22 cellular contexts compared by ENCODE assay signal in the genomic region with DNA sequence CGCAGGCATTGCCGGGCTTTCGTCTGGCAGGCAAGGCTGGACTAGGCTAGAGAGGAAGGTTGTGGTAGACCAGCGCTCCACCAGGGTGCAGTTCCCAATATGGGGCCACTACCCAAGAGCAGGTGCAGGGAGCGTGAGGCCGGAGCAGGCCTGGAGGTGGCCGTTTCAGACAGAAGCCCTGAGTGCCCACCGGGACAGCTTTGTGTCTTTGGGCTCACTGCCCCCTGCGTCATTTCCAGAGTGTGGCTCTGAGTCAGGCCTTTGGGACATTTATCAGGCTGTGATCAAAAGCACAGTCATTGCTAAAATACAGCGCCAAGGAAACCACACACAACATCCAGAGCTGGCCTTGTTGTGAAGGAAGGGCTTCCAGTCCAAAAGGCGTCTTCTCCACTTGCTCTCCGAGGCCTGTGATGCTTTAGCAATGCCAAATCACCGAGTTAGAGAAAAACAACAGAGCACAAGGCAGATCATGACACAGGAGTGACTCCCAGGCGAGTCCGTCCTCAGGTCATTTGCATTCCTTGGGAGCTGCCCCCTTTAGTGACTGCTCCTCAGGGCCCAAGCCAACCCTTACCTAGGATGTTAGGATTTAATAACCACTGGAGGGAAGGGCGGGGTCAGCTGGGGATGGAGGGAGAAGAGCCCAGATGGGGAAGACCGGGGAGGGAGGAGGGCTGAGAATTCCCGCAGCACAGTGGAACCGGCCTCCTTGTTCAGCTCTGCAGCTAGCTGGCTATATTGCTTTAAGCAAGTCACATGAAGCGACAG. TPM values are rescaled to one million over a fixed set of nuclear protein-coding genes. Genes with fewer than 3 reads are reported as not detected.
DNase-seq lines count a peak whose midpoint lies in the region; ATAC-seq, FAIRE-seq and TF ChIP-seq lines count a peak whose summit lies in the region.
"Had no signal": no experiment of that assay in that cellular context is flagged by ENCODE, and none has a peak within 500 bp of the region (broad histone marks: within the 10 kb centered on the region; RNA-seq: fewer than 3 reads in every experiment).

No MANE protein-coding gene starts in this region.

- H2BK120ac ChIP-seq in H1 (replicated peaks; ENCODE audit: low read depth, low read length): no peak overlapping the region

- no peak overlapping the region for H2BK15ac ChIP-seq in H1 (ENCODE audit: low read length)

- H3K79me2 ChIP-seq in GM23338 (replicated peaks; ENCODE audit: insufficient read depth) (no peaks in the 10 kb centered on the region), H1 (ENCODE audit: control insufficient read depth in 1 of 2, insufficient read depth in 2 of 2, low read length in 2 of 2) (no peaks in the 10 kb centered on the region)

- DNase-seq in AG08396 (ENCODE audit: low spot score): peak; percentile 34
- DNase-seq in GM23338 (ENCODE audit: low spot score): no peak
- DNase-seq in H1 (ENCODE audit: low read depth in 1 of 2, low spot score in 2 of 2): no peak
- DNase-seq in naive thymus-derived CD4-positive, alpha-beta T cell: no peak
- no peak for DNase-seq in CD14-positive monocyte (ENCODE audit: low spot score)
- DNase-seq: activated CD4-positive, alpha-beta T cell treated with anti-CD3 and anti-CD28 coated beads for 36 hours; activated T-cell treated with anti-CD3 and anti-CD28 coated beads, Interleukin-2, amount 50 U/mL, for 24 hours; AML-193; amygdala; Calu3; colonic mucosa; midbrain; NCI-H1436; NCI-H345; nucleus accumbens; SJCRH30; small intestine; stimulated activated naive CD4-positive, alpha-beta T cell; uterus had no signal

- H4K8ac ChIP-seq in H1 (ENCODE audit: extremely low read depth, insufficient read depth, low read length): no peak overlapping the region; the same call in 1 of the 2 replicates

- intact Hi-C loops in naive thymus-derived CD4-positive, alpha-beta T cell (cut with micrococcal nuclease): no loop called here
- intact Hi-C loops in CD14-positive monocyte (cut with micrococcal nuclease): no loop called here

- H3K27ac Mint-ChIP-seq in GM23338 (no peak overlapping the region), CD14-positive monocyte (no peak overlapping the region)
- H3K27ac Mint-ChIP-seq in naive thymus-derived CD4-positive, alpha-beta T cell: no peak overlapping the region
- H3K27ac Mint-ChIP-seq: activated CD4-positive, alpha-beta T cell treated with anti-CD3 and anti-CD28 coated beads for 36 hours; activated T-cell treated with anti-CD3 and anti-CD28 coated beads, Interleukin-2, amount 50 U/mL, for 24 hours had no signal

- no peak overlapping the region for H3K9ac ChIP-seq in H1 (replicated peaks in 1 of 4; ENCODE audit: extremely low read depth in 1 of 4, low read depth in 3 of 4, low read length in 3 of 4)

- H3K27me3 Mint-ChIP-seq in GM23338 (ENCODE audit: insufficient read depth, low read depth, poor library complexity) (peaks cover 4% of the 10 kb centered on the region), CD14-positive monocyte (ENCODE audit: low read depth in 3 of 3) (peaks cover 0 to 6% (median 2%) of the 10 kb centered on the region in 3 donors)
- H3K27me3 Mint-ChIP-seq in naive thymus-derived CD4-positive, alpha-beta T cell: no peaks in the 10 kb centered on the region
- H3K27me3 Mint-ChIP-seq: activated CD4-positive, alpha-beta T cell treated with anti-CD3 and anti-CD28 coated beads for 36 hours; activated T-cell treated with anti-CD3 and anti-CD28 coated beads, Interleukin-2, amount 50 U/mL, for 24 hours had no signal

- H3K9me2 ChIP-seq in GM23338 (ENCODE audit: insufficient read depth): 0 out of 2 replicates have a peak, but pooled peaks cover 4% of the 10 kb centered on the region

- no peak overlapping the region for H2BK20ac ChIP-seq in H1 (ENCODE audit: low read length)

- no peak overlapping the region for H3K23ac ChIP-seq in H1 (ENCODE audit: insufficient read length)

- no peak overlapping the region for H2AK5ac ChIP-seq in H1 (ENCODE audit: low read depth, low read length)

- H3K36me3 ChIP-seq in GM23338 (ENCODE audit: insufficient read depth) (no peaks in the 10 kb centered on the region), H1 (ENCODE audit: control insufficient read depth in 2 of 4, insufficient read depth in 4 of 4, low read length in 3 of 4) (no peaks in the 10 kb centered on the region; a peak in 1 of 8 replicates)
- H3K36me3 ChIP-seq in naive thymus-derived CD4-positive, alpha-beta T cell (ENCODE audit: control insufficient read depth in 2 of 3, insufficient read depth in 3 of 3, low read length in 3 of 3): no peaks in the 10 kb centered on the region
- H3K36me3 ChIP-seq: colonic mucosa, SJCRH30, uterus had no signal

- H3K36me3 Mint-ChIP-seq in GM23338 (ENCODE audit: low read depth) (no peaks in the 10 kb centered on the region), CD14-positive monocyte (peaks cover 5 to 9% of the 10 kb centered on the region in 2 donors)
- peaks cover 0 to 2% (median 0%) of the 10 kb centered on the region in 5 donors for H3K36me3 Mint-ChIP-seq in naive thymus-derived CD4-positive, alpha-beta T cell

- no peak overlapping the region for H3K4ac ChIP-seq in H1 (replicated peaks; ENCODE audit: insufficient read length, low read depth, low read length)

- ATAC-seq in GM23338 (no peak), GM19324 (IDR thresholded peaks at IDR 0.05; ENCODE audit: low FRiP score, unreplicated experiment) (no peak), GM21528 (IDR thresholded peaks at IDR 0.05; ENCODE audit: low FRiP score, unreplicated experiment) (no peak), GM21381 (IDR thresholded peaks at IDR 0.05; ENCODE audit: unreplicated experiment) (no peak)
- peak; percentile 26 for ATAC-seq in naive thymus-derived CD4-positive, alpha-beta T cell
- ATAC-seq: activated CD4-positive, alpha-beta T cell treated with anti-CD3 and anti-CD28 coated beads for 36 hours had no signal

- peaks cover 10% of the 10 kb centered on the region for H3K4me1 Mint-ChIP-seq in GM23338
- H3K4me1 Mint-ChIP-seq in naive thymus-derived CD4-positive, alpha-beta T cell: peaks cover 0 to 5% (median 0%) of the 10 kb centered on the region in 7 donors
- H3K4me1 Mint-ChIP-seq in CD14-positive monocyte: no peaks in the 10 kb centered on the region
- H3K4me1 Mint-ChIP-seq: activated CD4-positive, alpha-beta T cell treated with anti-CD3 and anti-CD28 coated beads for 36 hours had no signal

- no peaks in the 10 kb centered on the region for H3K23me2 ChIP-seq in H1 (ENCODE audit: low read depth, low read length)

- no peak overlapping the region for H4K91ac ChIP-seq in H1 (replicated peaks; ENCODE audit: insufficient read length, low read length)

- no peaks in the 10 kb centered on the region for H3K79me1 ChIP-seq in H1 (ENCODE audit: low read depth, low read length)

- H3F3A ChIP-seq in GM23338 (replicated peaks; ENCODE audit: low read depth): no peaks in the 10 kb centered on the region

- no peaks in the 10 kb centered on the region for H3K9me3 Mint-ChIP-seq in GM23338
- no peaks in the 10 kb centered on the region for H3K9me3 Mint-ChIP-seq in naive thymus-derived CD4-positive, alpha-beta T cell
- H3K9me3 Mint-ChIP-seq in CD14-positive monocyte: no peaks in the 10 kb centered on the region
- H3K9me3 Mint-ChIP-seq: activated T-cell treated with anti-CD3 and anti-CD28 coated beads, Interleukin-2, amount 50 U/mL, for 24 hours had no signal

- TF ChIP-seq EP300 in H1 (IDR thresholded peaks at IDR 0.05; ENCODE audit: borderline replicate concordance in 1 of 2, low read depth in 2 of 2, low read length in 2 of 2): no peak

- H3K14ac ChIP-seq in H1 (ENCODE audit: insufficient read length): no peak overlapping the region

- CTCF ChIA-PET in H1 (lab: Charles Lee; ENCODE audit: partially characterized antibody): interaction anchor here (1.0 to 6.7 kb wide), 2 partner anchors 13 kb away, joined by 3 to 32 read pairs; no protein-coding TSS in a partner anchor
- CTCF ChIA-PET in naive thymus-derived CD4-positive, alpha-beta T cell (lab: Charles Lee): interaction anchor here (0.7 kb wide), 1 partner anchor 293 kb away, joined by 3 read pairs; no protein-coding TSS in a partner anchor

- H3K4me3 Mint-ChIP-seq in GM23338 (no peak overlapping the region), CD14-positive monocyte (no peak overlapping the region)
- H3K4me3 Mint-ChIP-seq in naive thymus-derived CD4-positive, alpha-beta T cell: no peak overlapping the region
- H3K4me3 Mint-ChIP-seq: activated CD4-positive, alpha-beta T cell treated with anti-CD3 and anti-CD28 coated beads for 36 hours; activated T-cell treated with anti-CD3 and anti-CD28 coated beads, Interleukin-2, amount 50 U/mL, for 24 hours had no signal

- H3K27ac ChIP-seq in GM23338 (ENCODE audit: low read depth) (no peak overlapping the region), H1 (ENCODE audit: low read depth, low read length) (no peak overlapping the region)
- no peak overlapping the region for H3K27ac ChIP-seq in naive thymus-derived CD4-positive, alpha-beta T cell (ENCODE audit: low read depth, low read length)
- H3K27ac ChIP-seq: colonic mucosa, SJCRH30, uterus had no signal

- H4K20me1 ChIP-seq in GM23338 (replicated peaks; ENCODE audit: insufficient read depth) (no peaks in the 10 kb centered on the region), H1 (replicated peaks in 1 of 2; ENCODE audit: control insufficient read depth in 1 of 2, insufficient read depth in 2 of 2, low read length in 2 of 2) (no peaks in the 10 kb centered on the region)

- no peak overlapping the region for H2BK5ac ChIP-seq in H1 (ENCODE audit: low read depth, low read length)

- no peak overlapping the region for H2BK12ac ChIP-seq in H1 (ENCODE audit: low read depth, low read length)

- no peak for TF ChIP-seq RAD21 in H1 (IDR thresholded peaks at IDR 0.05 in 1 of 2, conservative IDR thresholded peaks at IDR 0.05 in 1 of 2; ENCODE audit: low read depth in 2 of 2, low read length in 2 of 2)

- H3K27me3 ChIP-seq in GM23338 (ENCODE audit: insufficient read depth) (no peaks in the 10 kb centered on the region), H1 (replicated peaks in 1 of 4; ENCODE audit: control insufficient read depth in 3 of 4, extremely low read depth in 1 of 4, insufficient read depth in 3 of 4, low read length in 3 of 4) (no peaks in the 10 kb centered on the region)
- no peaks in the 10 kb centered on the region for H3K27me3 ChIP-seq in naive thymus-derived CD4-positive, alpha-beta T cell (ENCODE audit: control insufficient read depth in 2 of 2, insufficient read depth in 2 of 2, low read length in 2 of 2)
- H3K27me3 ChIP-seq: colonic mucosa, SJCRH30, uterus had no signal

- H3K4me1 ChIP-seq in GM23338 (ENCODE audit: insufficient read depth): peaks cover 12% of the 10 kb centered on the region
- H3K4me1 ChIP-seq in H1 (replicated peaks in 1 of 4; ENCODE audit: control insufficient read depth in 3 of 4, insufficient read depth in 4 of 4, low read length in 3 of 4): peaks cover 0 to 4% (median 1%) of the 10 kb centered on the region in 4 experiments; a peak in 3 of 7 replicates
- no peaks in the 10 kb centered on the region for H3K4me1 ChIP-seq in naive thymus-derived CD4-positive, alpha-beta T cell (ENCODE audit: control insufficient read depth in 2 of 2, insufficient read depth in 2 of 2, low read length in 2 of 2)
- H3K4me1 ChIP-seq: colonic mucosa, SJCRH30, uterus had no signal

- TF ChIP-seq POLR2A in H1 (IDR thresholded peaks at IDR 0.05; ENCODE audit: control extremely low read depth in 1 of 2, low read depth in 2 of 2, low read length in 2 of 2): no peak

- H3K18ac ChIP-seq in H1 (ENCODE audit: extremely low read depth, low read length): no peak overlapping the region

- TF ChIP-seq CTCF in GM23338 (conservative IDR thresholded peaks at IDR 0.05; ENCODE audit: low read depth in 2 of 2): no peak
- no peak for TF ChIP-seq CTCF in H1 (IDR thresholded peaks at IDR 0.05; ENCODE audit: control extremely low read depth in 1 of 3, insufficient read depth in 1 of 3, low read depth in 1 of 3, low read length in 3 of 3)
- TF ChIP-seq CTCF in CD14-positive monocyte (IDR thresholded peaks at IDR 0.05): no peak

- H3K4me3 ChIP-seq in GM23338 (no peak overlapping the region), H1 (ENCODE audit: extremely low read depth in 1 of 4, insufficient read depth in 2 of 4, low read depth in 3 of 4, low read length in 4 of 4) (no peak overlapping the region)
- no peak overlapping the region for H3K4me3 ChIP-seq in naive thymus-derived CD4-positive, alpha-beta T cell (ENCODE audit: low read length)
- H3K4me3 ChIP-seq: colonic mucosa, SJCRH30, uterus had no signal

- 89% methylated on average over 17 of the region's 20 CpGs; no CpG with 5 or more reads in 1 of the 2 experiments for WGBS in H1 (ENCODE audit: extremely low coverage in 1 of 2, insufficient coverage in 1 of 2, insufficient read length in 1 of 2, insufficient replicate concordance in 2 of 2, low coverage in 1 of 2, low lambda C conversion rate in 2 of 2, missing lambda C conversion rate in 1 of 2), 2 experiments

- FAIRE-seq in H1 (lab: Jason Lieb, UNC): no peak
- FAIRE-seq: small intestine had no signal

- H3K4me2 ChIP-seq in GM23338 (no peak overlapping the region), H1 (ENCODE audit: insufficient read depth in 1 of 2, low read depth in 2 of 2, low read length in 2 of 2) (no peak overlapping the region)

- H4K5ac ChIP-seq in H1 (ENCODE audit: insufficient read length, low read depth, low read length): no peak overlapping the region

- no peaks in the 10 kb centered on the region for H3K9me3 ChIP-seq in H1 (ENCODE audit: insufficient read depth in 2 of 2, low read depth in 1 of 2, low read length in 1 of 2)
- H3K9me3 ChIP-seq in naive thymus-derived CD4-positive, alpha-beta T cell (ENCODE audit: control insufficient read depth in 2 of 3, low read length in 3 of 3): no peaks in the 10 kb centered on the region
- H3K9me3 ChIP-seq: colonic mucosa, SJCRH30, uterus had no signal

- no peak overlapping the region for H3K56ac ChIP-seq in H1 (replicated peaks; ENCODE audit: insufficient read length, low read depth, low read length)

- H2AFZ ChIP-seq in GM23338 (peak overlapping the region; percentile 72), H1 (ENCODE audit: low read length) (0 out of 2 replicates have a peak overlapping the region, but pooled peaks have one; percentile 30)

- POLR2A ChIA-PET in H1 (lab: Charles Lee; ENCODE audit: partially characterized antibody): no interaction called here
- POLR2A ChIA-PET in naive thymus-derived CD4-positive, alpha-beta T cell (lab: Charles Lee): no interaction called here

RNA-seq across cellular contexts. Expression of a gene that starts 42.3 kb away (rescaled TPM):
- total RNA-seq in GM23338 (2014; rRNA removed; shearing (Covaris generic)): 0.19 and 1.5 TPM in 2 replicates
- polyA plus RNA-seq in GM23338 (2016; fragmentation: Nextera tagmentation; extraction: Ambion mirVana) (0.49 and 0.65 TPM in 2 replicates), H1 (2011; rRNA removed) (0.57 and 0.97 TPM in 2 replicates), CD14-positive monocyte (not detected)
- total RNA-seq in H1 (2021; fragmentation: NEBNext Ultra II Directional; extraction: Animal tissue kit (Norgen Biotek cat#: 25700)): 0.60 and 1.3 TPM in 2 replicates
- 1.2 TPM for polyA plus RNA-seq in H1 (2011; cell fraction: cytosol; rRNA removed)
- 1.3 TPM for polyA plus RNA-seq in H1 (2011; cell fraction: nucleus; rRNA removed)
- polyA plus RNA-seq in H1 (2012, experiment 1 of 2): 0.54 to 1.4 TPM (median 0.94 TPM) in 4 replicates
- polyA plus RNA-seq in H1 (2012, experiment 2 of 2): not detected
- 0.41 TPM for polyA plus RNA-seq in H1 (2013, experiment 1 of 2)
- 0.22 TPM for polyA plus RNA-seq in H1 (2013, experiment 2 of 2)
- 0.28 and 0.34 TPM in 2 replicates for polyA minus RNA-seq in H1 (2011; rRNA and poly(A)+ RNA removed)
- polyA minus RNA-seq in H1 (2011; cell fraction: cytosol; rRNA and poly(A)+ RNA removed): not detected
- polyA minus RNA-seq in H1 (2011; cell fraction: nucleus; rRNA and poly(A)+ RNA removed): 1.6 TPM
- 1 to 10 TPM in 2 of 5 experiments, under 1 TPM in 2, not detected in 1; 0.24 to 2.0 (median 0.88) TPM for total RNA-seq in naive thymus-derived CD4-positive, alpha-beta T cell
- not detected for polyA plus RNA-seq in naive thymus-derived CD4-positive, alpha-beta T cell
- total RNA-seq: Calu3, colonic mucosa had no signal

RNA-seq across cellular contexts. Expression of a gene that starts 45.3 kb away (rescaled TPM):
- 0.12 and 2.6 TPM in 2 replicates for total RNA-seq in GM23338 (2014; rRNA removed; shearing (Covaris generic))
- polyA plus RNA-seq in GM23338 (2016; fragmentation: Nextera tagmentation; extraction: Ambion mirVana): 1.5 and 1.7 TPM in 2 replicates
- total RNA-seq in H1 (2021; fragmentation: NEBNext Ultra II Directional; extraction: Animal tissue kit (Norgen Biotek cat#: 25700)): 2.0 and 2.2 TPM in 2 replicates
- 1.7 and 2.0 TPM in 2 replicates for polyA plus RNA-seq in H1 (2011; rRNA removed)
- polyA plus RNA-seq in H1 (2011; cell fraction: cytosol; rRNA removed): 1.3 TPM
- polyA plus RNA-seq in H1 (2011; cell fraction: nucleus; rRNA removed): 2.6 TPM
- polyA plus RNA-seq in H1 (2012, experiment 1 of 2): 0.88 to 1.3 TPM (median 0.95 TPM) in 4 replicates
- 0.68 TPM for polyA plus RNA-seq in H1 (2012, experiment 2 of 2)
- polyA plus RNA-seq in H1 (2013, experiment 1 of 2): 0.75 TPM
- 1.1 TPM for polyA plus RNA-seq in H1 (2013, experiment 2 of 2)
- polyA minus RNA-seq in H1 (2011; rRNA and poly(A)+ RNA removed): 1.6 and 1.8 TPM in 2 replicates
- 3.8 TPM for polyA minus RNA-seq in H1 (2011; cell fraction: cytosol; rRNA and poly(A)+ RNA removed)
- 3.6 TPM for polyA minus RNA-seq in H1 (2011; cell fraction: nucleus; rRNA and poly(A)+ RNA removed)
- under 1 TPM in 1 of 5 experiments, not detected in 4; 0.56 TPM for total RNA-seq in naive thymus-derived CD4-positive, alpha-beta T cell
- not detected for polyA plus RNA-seq in naive thymus-derived CD4-positive, alpha-beta T cell
- polyA plus RNA-seq in CD14-positive monocyte: not detected
- total RNA-seq: activated CD4-positive, alpha-beta T cell treated with anti-CD3 and anti-CD28 coated beads for 36 hours had no signal
